9 cellular contexts compared by ENCODE assay signal in the genomic region with DNA sequence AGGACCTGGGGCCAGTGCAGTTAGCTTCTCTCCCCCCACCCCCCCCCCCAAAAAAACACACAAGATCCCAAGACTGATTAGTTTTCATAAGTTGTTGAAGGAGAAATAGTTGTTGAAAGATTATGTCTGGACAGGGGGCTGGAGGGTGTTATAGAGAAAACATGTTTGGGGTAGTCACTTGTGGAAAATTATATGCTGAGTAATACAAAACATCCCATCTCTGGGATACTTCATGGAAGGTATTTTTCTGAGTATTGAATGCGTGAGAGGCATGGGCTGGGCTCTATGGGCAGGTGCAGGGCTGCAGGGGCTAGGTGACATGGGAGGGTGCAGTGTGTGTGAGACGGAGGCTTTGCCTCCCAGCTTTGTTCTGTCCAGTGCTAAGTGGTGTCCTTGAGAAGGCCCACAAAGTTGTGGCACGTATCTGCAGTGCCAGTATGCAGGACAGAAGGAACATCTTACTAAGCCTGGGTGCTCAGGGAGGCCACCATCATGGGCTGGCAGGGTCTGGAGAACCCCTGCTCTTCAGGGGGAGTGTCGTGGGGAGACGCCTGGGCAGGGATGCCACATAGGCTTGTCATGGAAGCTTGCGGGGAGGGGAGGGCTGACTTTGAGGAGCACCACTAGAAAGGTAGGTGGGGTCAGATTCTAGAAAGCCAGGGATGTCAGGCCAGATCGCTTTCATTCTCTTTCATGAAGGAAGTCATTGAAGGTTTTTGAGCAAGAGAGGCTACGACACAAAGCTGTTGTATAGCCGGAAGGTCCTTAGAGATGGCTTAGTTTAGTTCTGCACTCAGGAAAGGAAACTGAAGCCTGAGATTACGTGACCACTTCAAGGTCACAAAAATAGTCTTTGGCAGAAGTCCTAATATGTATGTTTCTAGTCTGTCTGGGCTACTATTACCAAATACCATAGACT.
A peak's percentile ranks its signal among the peaks of the same experiment; 100 is the strongest.
DNase-seq lines count a peak whose midpoint lies in the region; ATAC-seq and TF ChIP-seq lines count a peak whose summit lies in the region.
"Had no signal": no experiment of that assay in that cellular context is flagged by ENCODE, and none has a peak within 500 bp of the region (broad histone marks: within the 10 kb centered on the region; RNA-seq: fewer than 3 reads in every experiment).

No MANE protein-coding gene starts in this region.

- no peak for DNase-seq in CD14-positive monocyte (ENCODE audit: low spot score)
- no peak for DNase-seq in hypothalamus (lab: John Stamatoyannopoulos, UW)
- no peak for DNase-seq in NCI-H2227 (lab: John Stamatoyannopoulos, UW; ENCODE audit: unreplicated experiment)
- no peak for DNase-seq in inferior parietal cortex (ENCODE audit: extremely low spot score)
- DNase-seq: posterior cingulate gyrus had no signal

- no peak for TF ChIP-seq CTCF in CD14-positive monocyte (IDR thresholded peaks at IDR 0.05)

- peaks cover 33% of the 10 kb centered on the region for H3K4me1 Mint-ChIP-seq in CD14-positive monocyte
- H3K4me1 Mint-ChIP-seq in activated T-helper 17 cell treated with anti-CD3 and anti-CD28 coated beads, Interleukin-2, amount 50 U/mL, for 72 hours, result peaks cover 24% of the 10 kb centered on the region

- peak overlapping the region; percentile 4 to 84 (median 78) for H3K27ac Mint-ChIP-seq in CD14-positive monocyte
- H3K27ac Mint-ChIP-seq in activated T-helper 17 cell treated with anti-CD3 and anti-CD28 coated beads, Interleukin-2, amount 50 U/mL, for 72 hours, result peak overlapping the region; percentile 61

- H3K4me3 Mint-ChIP-seq in CD14-positive monocyte, result peak overlapping the region in 1 of 2 donors; percentile 69
- no peak overlapping the region for H3K4me3 Mint-ChIP-seq in activated T-helper 17 cell treated with anti-CD3 and anti-CD28 coated beads, Interleukin-2, amount 50 U/mL, for 72 hours

- H3K36me3 Mint-ChIP-seq in CD14-positive monocyte, result peaks cover 0 to 6% of the 10 kb centered on the region in 2 donors
- H3K36me3 Mint-ChIP-seq in activated T-helper 17 cell treated with anti-CD3 and anti-CD28 coated beads, Interleukin-2, amount 50 U/mL, for 72 hours (ENCODE audit: low read depth), result peaks cover 9% of the 10 kb centered on the region

- ATAC-seq in GM18909 (IDR thresholded peaks at IDR 0.05; ENCODE audit: poor library complexity, unreplicated experiment) (peak; percentile 77), HG02973 (IDR thresholded peaks at IDR 0.05; ENCODE audit: unreplicated experiment) (peak; percentile 56), GM18870 (IDR thresholded peaks at IDR 0.05; ENCODE audit: unreplicated experiment) (no peak)
- ATAC-seq in activated T-helper 17 cell treated with anti-CD3 and anti-CD28 coated beads, Interleukin-2, amount 50 U/mL, for 72 hours (replicated peaks), result no peak

- intact Hi-C loops in CD14-positive monocyte (cut with micrococcal nuclease), result loop anchor here in 1 of 2 donors (10.0 kb wide), 1 partner anchor 236 kb away; the partner anchor contains the start of gene LDLRAD4

- peaks cover 0 to 4% (median 0%) of the 10 kb centered on the region in 3 donors for H3K27me3 Mint-ChIP-seq in CD14-positive monocyte (ENCODE audit: low read depth in 3 of 3)
- H3K27me3 Mint-ChIP-seq in activated T-helper 17 cell treated with anti-CD3 and anti-CD28 coated beads, Interleukin-2, amount 50 U/mL, for 72 hours, result no peaks in the 10 kb centered on the region

- H3K9me3 Mint-ChIP-seq in CD14-positive monocyte, result no peaks in the 10 kb centered on the region
- no peaks in the 10 kb centered on the region for H3K9me3 Mint-ChIP-seq in activated T-helper 17 cell treated with anti-CD3 and anti-CD28 coated beads, Interleukin-2, amount 50 U/mL, for 72 hours

Comparison
In these comparisons a context has a peak if more than half of its experiments do, and no peak if none do; other contexts are left out.
1. ATAC-seq: peak in GM18909 (single experiment) and HG02973 (single experiment); none in activated T-helper 17 cell treated with anti-CD3 and anti-CD28 coated beads, Interleukin-2, amount 50 U/mL, for 72 hours (single experiment) and GM18870 (single experiment).